Comparison of ENCODE assay signal across 21 cellular contexts in genomic region chr21:16592399-16592798, GRCh38.
"Had no signal": no experiment of that assay in that cellular context is flagged by ENCODE, and none has a peak within 500 bp of the region (broad histone marks: within the 10 kb centered on the region; RNA-seq: fewer than 3 reads in every experiment).

No MANE protein-coding gene starts in this region.

- H3K4me3 ChIP-seq: body of pancreas, hepatocyte, left ventricle myocardium inferior, prostate gland, spleen, thyroid gland had no signal

- H3K4me1 Mint-ChIP-seq: activated naive CD4-positive, alpha-beta T cell treated with anti-CD3 and anti-CD28 coated beads, Interleukin-2, amount 10 ng/mL, durations not matched to agents 7 days and 5 days; immature natural killer cell; natural killer cell; T-helper 17 cell had no signal

- H3K27me3 ChIP-seq: body of pancreas, hepatocyte, spleen, thyroid gland had no signal

- DNase-seq: activated CD4-positive, alpha-beta T cell treated with anti-CD3 and anti-CD28 coated beads for 4 hours; activated CD4-positive, alpha-beta T cell treated with anti-CD3 and anti-CD28 coated beads, Interleukin-2, amount 50 U/mL, for 48 hours; activated CD4-positive, CD25-positive, alpha-beta regulatory T cell; activated effector memory CD4-positive, alpha-beta T cell treated with anti-CD3 and anti-CD28 coated beads, Interleukin-2, amount 50 U/mL, for 16 hours; activated naive CD4-positive, alpha-beta T cell treated with anti-CD3 and anti-CD28 coated beads, Interleukin-2, amount 10 ng/mL, durations not matched to agents 7 days and 5 days; activated T-cell treated with anti-CD3 and anti-CD28 coated beads, Interleukin-2, amount 50 U/mL, for 72 hours; body of pancreas; effector CD4-positive, alpha-beta T cell; foreskin melanocyte; immature natural killer cell; kidney glomerular epithelial cell; left ventricle myocardium inferior; midbrain; natural killer cell; spleen; stimulated activated CD4-positive, alpha-beta T cell treated with anti-CD3 and anti-CD28 coated beads, Interleukin-4, amount 100 ng/mL, for 24 hours; stimulated activated naive CD8-positive, alpha-beta T cell treated with anti-CD3 and anti-CD28 coated beads, Interleukin-15, Interleukin-2, amounts not matched to agents 100 U/mL and 50 U/mL, for 24 hours; T-helper 17 cell; thyroid gland had no signal

- H3K27ac ChIP-seq: body of pancreas, hepatocyte, left ventricle myocardium inferior, prostate gland, spleen, thyroid gland had no signal

- H2AFZ ChIP-seq: hepatocyte had no signal

- H3K36me3 Mint-ChIP-seq: activated naive CD4-positive, alpha-beta T cell treated with anti-CD3 and anti-CD28 coated beads, Interleukin-2, amount 10 ng/mL, durations not matched to agents 7 days and 5 days; immature natural killer cell had no signal

- H3K36me3 ChIP-seq: prostate gland, spleen, thyroid gland had no signal

- H3K9me3 ChIP-seq: body of pancreas, left ventricle myocardium inferior, prostate gland, spleen, thyroid gland had no signal

- H3K4me3 Mint-ChIP-seq: activated naive CD4-positive, alpha-beta T cell treated with anti-CD3 and anti-CD28 coated beads, Interleukin-2, amount 10 ng/mL, durations not matched to agents 7 days and 5 days; activated T-cell treated with anti-CD3 and anti-CD28 coated beads, Interleukin-2, amount 50 U/mL, for 72 hours; immature natural killer cell; natural killer cell; T-helper 17 cell had no signal

- ATAC-seq: activated T-cell treated with anti-CD3 and anti-CD28 coated beads, Interleukin-2, amount 50 U/mL, for 72 hours; body of pancreas; natural killer cell; stimulated activated naive CD8-positive, alpha-beta T cell treated with anti-CD3 and anti-CD28 coated beads, Interleukin-15, Interleukin-2, amounts not matched to agents 100 U/mL and 50 U/mL, for 24 hours; T-helper 17 cell had no signal

- H3K79me2 ChIP-seq: hepatocyte had no signal

- H3K4me2 ChIP-seq: hepatocyte had no signal

- H3K4me1 ChIP-seq: prostate gland, spleen had no signal

- H3K27me3 Mint-ChIP-seq: activated naive CD4-positive, alpha-beta T cell treated with anti-CD3 and anti-CD28 coated beads, Interleukin-2, amount 10 ng/mL, durations not matched to agents 7 days and 5 days; T-helper 17 cell had no signal

- H3K27ac Mint-ChIP-seq: activated naive CD4-positive, alpha-beta T cell treated with anti-CD3 and anti-CD28 coated beads, Interleukin-2, amount 10 ng/mL, durations not matched to agents 7 days and 5 days; activated T-cell treated with anti-CD3 and anti-CD28 coated beads, Interleukin-2, amount 50 U/mL, for 72 hours; immature natural killer cell; natural killer cell; T-helper 17 cell had no signal
